ENCODE assay signal across 8 cellular contexts in the genomic region with DNA sequence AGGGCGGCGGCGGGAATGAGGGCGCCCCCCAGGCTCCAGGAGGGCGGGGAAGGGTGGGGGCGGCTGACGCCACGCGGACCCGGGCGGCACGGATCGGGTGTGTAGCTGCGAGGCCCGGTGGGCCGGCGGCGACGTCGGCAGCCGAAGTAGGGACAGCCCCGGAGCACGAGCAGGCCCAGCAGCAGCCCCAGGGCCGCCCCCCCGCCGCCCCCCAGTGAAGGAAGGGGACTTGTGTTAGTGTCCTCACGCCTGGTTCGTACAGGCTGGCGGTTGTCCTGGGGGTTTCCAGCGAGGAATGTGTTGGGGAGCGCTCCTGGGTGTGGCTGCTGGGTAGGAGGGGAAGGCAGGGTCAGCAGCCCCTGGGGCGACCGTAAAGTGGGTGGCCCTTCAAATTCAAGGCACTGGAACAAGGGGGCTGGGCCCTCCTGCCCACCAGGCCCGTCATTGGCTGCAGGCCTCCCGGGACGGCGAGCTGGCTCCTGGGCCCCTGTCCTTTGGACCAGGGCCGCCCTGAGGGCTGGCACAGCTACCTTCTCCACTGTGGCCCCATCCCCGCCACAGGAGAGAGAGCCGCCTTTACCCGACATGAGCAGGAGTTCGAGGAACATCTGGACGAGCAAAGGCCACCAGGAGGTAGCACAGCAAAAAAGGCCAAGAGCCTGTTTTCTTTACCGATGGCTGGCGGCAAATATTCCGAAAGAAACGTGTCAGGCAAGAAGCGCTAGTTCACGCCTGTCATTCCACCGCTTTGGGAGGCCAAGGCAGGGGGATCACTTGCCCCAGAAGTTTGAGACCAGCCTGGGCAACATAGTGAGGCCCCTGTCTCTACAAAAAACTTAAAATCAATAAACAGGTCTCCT. TPM values are rescaled to one million over a fixed set of nuclear protein-coding genes. Genes with fewer than 3 reads are reported as not detected.
A peak's percentile ranks its signal among the peaks of the same experiment; 100 is the strongest.
DNase-seq lines count a peak whose midpoint lies in the region; ATAC-seq and TF ChIP-seq lines count a peak whose summit lies in the region.

No MANE protein-coding gene starts in this region.

- ATAC-seq in HG02870 (IDR thresholded peaks at IDR 0.05; ENCODE audit: unreplicated experiment): peak; percentile 11
- peak; percentile 8 to 11 (median 8) for ATAC-seq in natural killer cell
- ATAC-seq in GM18868 (IDR thresholded peaks at IDR 0.05; ENCODE audit: unreplicated experiment): no peak

- intact Hi-C loops in natural killer cell (cut with micrococcal nuclease): loop anchor here (1.0 kb wide), 1 partner anchor 10 kb away; no protein-coding TSS in a partner anchor

- peak overlapping the region; percentile 53 to 85 for H3K27ac Mint-ChIP-seq in natural killer cell

- TF ChIP-seq CTCF in epithelial cell of proximal tubule (conservative IDR thresholded peaks at IDR 0.05; ENCODE audit: low read depth, low read length) (no peak), natural killer cell (IDR thresholded peaks at IDR 0.05) (no peak)

- H3K4me3 Mint-ChIP-seq in natural killer cell: peak overlapping the region; percentile 56

- no peaks in the 10 kb centered on the region for H3K9me3 Mint-ChIP-seq in natural killer cell

- no peaks in the 10 kb centered on the region for H3K27me3 Mint-ChIP-seq in natural killer cell (ENCODE audit: low read depth in 2 of 2)

- peak overlapping the region; percentile 85 for H3K4me3 ChIP-seq in epithelial cell of proximal tubule (ENCODE audit: low read depth, low read length)

- H3K4me1 Mint-ChIP-seq in natural killer cell: peaks cover 0 to 11% of the 10 kb centered on the region in 2 donors

- no peaks in the 10 kb centered on the region for H3K36me3 Mint-ChIP-seq in natural killer cell

- DNase-seq in ELF-1 (ENCODE audit: low read depth, low spot score): peak; percentile 89
- peak; percentile 63 to 74 for DNase-seq in SW 1271 (lab: John Stamatoyannopoulos, UW)
- no peak for DNase-seq in epithelial cell of proximal tubule (ENCODE audit: low read depth)
- DNase-seq in natural killer cell: no peak
- DNase-seq in NCI-H1092 (lab: John Stamatoyannopoulos, UW): no peak
- no peak for DNase-seq in NCI-H774 (lab: John Stamatoyannopoulos, UW)

RNA-seq across cellular contexts. Expression of gene TMEM250, which starts 0.8 kb away (rescaled TPM):
- total RNA-seq in epithelial cell of proximal tubule (37.5 and 51.7 TPM in 2 replicates), natural killer cell (10 to 100 TPM; 19.5 to 34.3 (median 33.6) TPM)

RNA-seq across cellular contexts. Expression of gene NACC2, which starts 24.4 kb away (rescaled TPM):
- total RNA-seq in epithelial cell of proximal tubule: 21.3 and 23.9 TPM in 2 replicates
- 10 to 100 TPM; 14.5 to 21.6 (median 21.2) TPM for total RNA-seq in natural killer cell

Comparison
In these comparisons a context has a peak if more than half of its experiments do, and no peak if none do; other contexts are left out.
1. DNase-seq: peak in ELF-1 (single experiment) and SW 1271 (2 of 2); none in epithelial cell of proximal tubule (single experiment), natural killer cell (single experiment), NCI-H1092 (single experiment) and NCI-H774 (single experiment).